20 cellular contexts compared by ENCODE assay signal in the genomic region with DNA sequence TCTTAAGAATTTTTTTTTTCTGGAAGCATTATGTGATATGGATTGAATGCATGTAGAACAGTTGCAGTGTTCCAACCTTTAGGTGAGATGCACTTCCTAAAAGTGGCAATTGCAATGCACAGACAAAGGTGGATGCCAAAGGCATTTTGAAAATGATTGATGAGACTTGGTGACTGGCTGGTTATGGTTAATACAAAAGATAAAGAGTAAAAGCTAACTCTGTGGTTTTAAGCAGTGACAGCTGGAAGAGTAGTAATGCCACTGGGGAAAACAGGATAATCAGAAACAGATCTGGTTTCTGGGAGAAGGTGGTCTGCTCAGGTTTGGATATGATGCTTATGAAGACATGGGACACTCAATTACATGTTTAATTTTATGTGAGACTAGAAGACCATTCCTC.
DNase-seq lines count a peak whose midpoint lies in the region; ATAC-seq and TF ChIP-seq lines count a peak whose summit lies in the region.
"Had no signal": no experiment of that assay in that cellular context is flagged by ENCODE, and none has a peak within 500 bp of the region (broad histone marks: within the 10 kb centered on the region; RNA-seq: fewer than 3 reads in every experiment).

No MANE protein-coding gene starts in this region.

- H3K27me3 Mint-ChIP-seq in activated T-helper 1 cell treated with anti-CD3 and anti-CD28 coated beads, Interleukin-12 subunit alpha, Interleukin-12 subunit beta, Interleukin-2, Interleukin-4 antibody, amounts not matched to agents 30 ng/mL and 10 ng/mL and 1 ng/mL, durations not matched to agents 14 hours and 24 hours and 36 hours (ENCODE audit: insufficient read depth): no peaks in the 10 kb centered on the region
- H3K27me3 Mint-ChIP-seq: B cell; CD4-positive, CD25-positive, alpha-beta regulatory T cell; CD8-positive, alpha-beta memory T cell had no signal

- intact Hi-C loops in activated T-helper 1 cell treated with anti-CD3 and anti-CD28 coated beads, Interleukin-12 subunit alpha, Interleukin-12 subunit beta, Interleukin-2, Interleukin-4 antibody, amounts not matched to agents 30 ng/mL and 10 ng/mL and 1 ng/mL, durations not matched to agents 14 hours and 24 hours and 36 hours (cut with micrococcal nuclease): no loop called here

- TF ChIP-seq CTCF in SK-N-SH (IDR thresholded peaks at IDR 0.05): no peak
- no peak for TF ChIP-seq CTCF in GM10266 (IDR thresholded peaks at IDR 0.05; ENCODE audit: control insufficient read depth, insufficient read depth, low read depth, missing control alignments)

- DNase-seq in DMS 273 (lab: John Stamatoyannopoulos, UW; ENCODE audit: unreplicated experiment): peak; percentile 17
- no peak for DNase-seq in DMS 273 treated with DMSO at 0.1 percent for 48 hours (lab: John Stamatoyannopoulos, UW)
- DNase-seq in SK-N-SH: peak; percentile 20
- peak; percentile 59 for DNase-seq in NCI-H82 treated with DMSO at 0.1 percent for 48 hours (lab: John Stamatoyannopoulos, UW; ENCODE audit: unreplicated experiment)
- DNase-seq in activated T-helper 1 cell treated with anti-CD3 and anti-CD28 coated beads, Interleukin-12 subunit alpha, Interleukin-12 subunit beta, Interleukin-2, Interleukin-4 antibody, amounts not matched to agents 30 ng/mL and 10 ng/mL and 1 ng/mL, durations not matched to agents 14 hours and 24 hours and 36 hours (ENCODE audit: low spot score): no peak
- DNase-seq in GM10266 (ENCODE audit: extremely low spot score): no peak
- no peak for DNase-seq in HK-2 (ENCODE audit: unreplicated experiment)
- DNase-seq: C1 segment of cervical spinal cord; CD4-positive, CD25-positive, alpha-beta regulatory T cell; CD8-positive, alpha-beta memory T cell; COR-L47; DMS153; DMS79; GDM1; HCEC 1CT had no signal

- H3K9me3 ChIP-seq in SK-N-SH: no peaks in the 10 kb centered on the region

- no peaks in the 10 kb centered on the region for H3K79me2 ChIP-seq in SK-N-SH (ENCODE audit: insufficient read depth)

- no peak overlapping the region for H3K27ac Mint-ChIP-seq in activated T-helper 1 cell treated with anti-CD3 and anti-CD28 coated beads, Interleukin-12 subunit alpha, Interleukin-12 subunit beta, Interleukin-2, Interleukin-4 antibody, amounts not matched to agents 30 ng/mL and 10 ng/mL and 1 ng/mL, durations not matched to agents 14 hours and 24 hours and 36 hours
- H3K27ac Mint-ChIP-seq: B cell; CD4-positive, CD25-positive, alpha-beta regulatory T cell; CD8-positive, alpha-beta memory T cell; GM23338 had no signal

- CTCF ChIA-PET in SK-N-SH (lab: Yijun Ruan, JAX): no interaction called here

- H3K27me3 ChIP-seq in SK-N-SH (ENCODE audit: insufficient read depth): no peaks in the 10 kb centered on the region

- peak in 1 of 2 experiments; percentile 59; a peak in 2 of 4 replicates for TF ChIP-seq EP300 in SK-N-SH (IDR thresholded peaks at IDR 0.05; ENCODE audit: borderline replicate concordance in 1 of 2, low read depth in 1 of 2, low read length in 1 of 2)

- no peak overlapping the region for H3K4me2 ChIP-seq in SK-N-SH
- H3K4me2 ChIP-seq: GM23338 had no signal

- H2AFZ ChIP-seq in SK-N-SH (ENCODE audit: low read depth): no peak overlapping the region
- H2AFZ ChIP-seq: GM23338 had no signal

- no peak overlapping the region for H3K27ac ChIP-seq in SK-N-SH (ENCODE audit: low read depth in 2 of 2, low read length in 1 of 2)
- H3K27ac ChIP-seq: 22Rv1, HL-60 had no signal

- no peak for ATAC-seq in SK-N-SH treated with all-trans-retinoic acid at 6 μM for 48 hours
- ATAC-seq: GM23338 had no signal

- TF ChIP-seq RAD21 in SK-N-SH (IDR thresholded peaks at IDR 0.05; ENCODE audit: low read length): no peak

- no peaks in the 10 kb centered on the region for H3K9me2 ChIP-seq in SK-N-SH

- H3K9me3 Mint-ChIP-seq in activated T-helper 1 cell treated with anti-CD3 and anti-CD28 coated beads, Interleukin-12 subunit alpha, Interleukin-12 subunit beta, Interleukin-2, Interleukin-4 antibody, amounts not matched to agents 30 ng/mL and 10 ng/mL and 1 ng/mL, durations not matched to agents 14 hours and 24 hours and 36 hours: no peaks in the 10 kb centered on the region
- H3K9me3 Mint-ChIP-seq: CD8-positive, alpha-beta memory T cell; GM23338 had no signal

- POLR2A ChIA-PET in SK-N-SH (lab: Yijun Ruan, JAX): no interaction called here

- H3K36me3 Mint-ChIP-seq in activated T-helper 1 cell treated with anti-CD3 and anti-CD28 coated beads, Interleukin-12 subunit alpha, Interleukin-12 subunit beta, Interleukin-2, Interleukin-4 antibody, amounts not matched to agents 30 ng/mL and 10 ng/mL and 1 ng/mL, durations not matched to agents 14 hours and 24 hours and 36 hours (ENCODE audit: low read depth): no peaks in the 10 kb centered on the region
- H3K36me3 Mint-ChIP-seq: CD4-positive, CD25-positive, alpha-beta regulatory T cell; CD8-positive, alpha-beta memory T cell had no signal

- no peak overlapping the region for H3K4me3 Mint-ChIP-seq in activated T-helper 1 cell treated with anti-CD3 and anti-CD28 coated beads, Interleukin-12 subunit alpha, Interleukin-12 subunit beta, Interleukin-2, Interleukin-4 antibody, amounts not matched to agents 30 ng/mL and 10 ng/mL and 1 ng/mL, durations not matched to agents 14 hours and 24 hours and 36 hours
- H3K4me3 Mint-ChIP-seq: B cell; CD4-positive, CD25-positive, alpha-beta regulatory T cell; CD8-positive, alpha-beta memory T cell; GM23338 had no signal

- H3F3A ChIP-seq in SK-N-SH (replicated peaks; ENCODE audit: insufficient read depth): no peaks in the 10 kb centered on the region

- H3K4me1 ChIP-seq in SK-N-SH (ENCODE audit: control insufficient read depth in 1 of 2, insufficient read depth in 2 of 2, low read depth in 1 of 2, low read length in 1 of 2): no peaks in the 10 kb centered on the region; a peak in 1 of 4 replicates

- H3K4me1 Mint-ChIP-seq in activated T-helper 1 cell treated with anti-CD3 and anti-CD28 coated beads, Interleukin-12 subunit alpha, Interleukin-12 subunit beta, Interleukin-2, Interleukin-4 antibody, amounts not matched to agents 30 ng/mL and 10 ng/mL and 1 ng/mL, durations not matched to agents 14 hours and 24 hours and 36 hours (ENCODE audit: low read depth): no peaks in the 10 kb centered on the region
- H3K4me1 Mint-ChIP-seq: CD8-positive, alpha-beta memory T cell; GM23338 had no signal

- no peak overlapping the region for H3K9ac ChIP-seq in SK-N-SH

- no peaks in the 10 kb centered on the region for H3K36me3 ChIP-seq in SK-N-SH (replicated peaks in 1 of 2; ENCODE audit: control insufficient read depth in 1 of 2, insufficient read depth in 2 of 2, low read length in 1 of 2)

- H4K20me1 ChIP-seq in SK-N-SH (ENCODE audit: insufficient read depth): no peaks in the 10 kb centered on the region

- H3K4me3 ChIP-seq in SK-N-SH (ENCODE audit: low read depth in 2 of 2, low read length in 1 of 2): no peak overlapping the region
- H3K4me3 ChIP-seq: GM23338 had no signal

TF ChIP-seq in SK-N-SH, 30 proteins besides CTCF, POLR2A, EP300 and RAD21:
- TF ChIP-seq, protein P1, sequence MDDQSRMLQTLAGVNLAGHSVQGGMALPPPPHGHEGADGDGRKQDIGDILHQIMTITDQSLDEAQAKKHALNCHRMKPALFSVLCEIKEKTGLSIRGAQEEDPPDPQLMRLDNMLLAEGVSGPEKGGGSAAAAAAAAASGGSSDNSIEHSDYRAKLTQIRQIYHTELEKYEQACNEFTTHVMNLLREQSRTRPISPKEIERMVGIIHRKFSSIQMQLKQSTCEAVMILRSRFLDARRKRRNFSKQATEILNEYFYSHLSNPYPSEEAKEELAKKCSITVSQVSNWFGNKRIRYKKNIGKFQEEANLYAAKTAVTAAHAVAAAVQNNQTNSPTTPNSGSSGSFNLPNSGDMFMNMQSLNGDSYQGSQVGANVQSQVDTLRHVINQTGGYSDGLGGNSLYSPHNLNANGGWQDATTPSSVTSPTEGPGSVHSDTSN (IDR thresholded peaks at IDR 0.05): peak; percentile 54; the same call in 1 of the 2 replicates
- TF ChIP-seq ELF1 (IDR thresholded peaks at IDR 0.05) (no peak), TCF12 (IDR thresholded peaks at IDR 0.05) (peak; percentile 52; the same call in 1 of the 2 replicates), SMC3 (IDR thresholded peaks at IDR 0.05; ENCODE audit: low read depth, low read length) (no peak)

TF ChIP-seq in SK-N-SH treated with all-trans-retinoic acid at 6 μM for 48 hours, 23 proteins besides CTCF, POLR2A, EP300 and RAD21:
- TF ChIP-seq ZFP30 (CRISPR knock-in tag; IDR thresholded peaks at IDR 0.05) (no peak), ZNF565 (CRISPR knock-in tag; conservative IDR thresholded peaks at IDR 0.05; ENCODE audit: low read depth) (no peak), GLIS3 (CRISPR knock-in tag; IDR thresholded peaks at IDR 0.05) (no peak), RARB (CRISPR knock-in tag; IDR thresholded peaks at IDR 0.05) (no peak), OSR1 (CRISPR knock-in tag; IDR thresholded peaks at IDR 0.05) (no peak), ZNF70 (CRISPR knock-in tag; IDR thresholded peaks at IDR 0.05) (no peak), BACH2 (CRISPR knock-in tag; IDR thresholded peaks at IDR 0.05; ENCODE audit: borderline replicate concordance) (no peak)
- TF ChIP-seq, protein P2, sequence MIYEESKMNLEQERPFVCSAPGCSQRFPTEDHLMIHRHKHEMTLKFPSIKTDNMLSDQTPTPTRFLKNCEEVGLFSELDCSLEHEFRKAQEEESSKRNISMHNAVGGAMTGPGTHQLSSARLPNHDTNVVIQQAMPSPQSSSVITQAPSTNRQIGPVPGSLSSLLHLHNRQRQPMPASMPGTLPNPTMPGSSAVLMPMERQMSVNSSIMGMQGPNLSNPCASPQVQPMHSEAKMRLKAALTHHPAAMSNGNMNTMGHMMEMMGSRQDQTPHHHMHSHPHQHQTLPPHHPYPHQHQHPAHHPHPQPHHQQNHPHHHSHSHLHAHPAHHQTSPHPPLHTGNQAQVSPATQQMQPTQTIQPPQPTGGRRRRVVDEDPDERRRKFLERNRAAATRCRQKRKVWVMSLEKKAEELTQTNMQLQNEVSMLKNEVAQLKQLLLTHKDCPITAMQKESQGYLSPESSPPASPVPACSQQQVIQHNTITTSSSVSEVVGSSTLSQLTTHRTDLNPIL (CRISPR knock-in tag; IDR thresholded peaks at IDR 0.05; ENCODE audit: low read depth): no peak

Comparison
In these comparisons a context has a peak if more than half of its experiments do, and no peak if none do; other contexts are left out.
1. DNase-seq: peak in DMS 273 (single experiment), SK-N-SH (single experiment) and NCI-H82 treated with DMSO at 0.1 percent for 48 hours (single experiment); none in DMS 273 treated with DMSO at 0.1 percent for 48 hours (single experiment), activated T-helper 1 cell treated with anti-CD3 and anti-CD28 coated beads, Interleukin-12 subunit alpha, Interleukin-12 subunit beta, Interleukin-2, Interleukin-4 antibody, amounts not matched to agents 30 ng/mL and 10 ng/mL and 1 ng/mL, durations not matched to agents 14 hours and 24 hours and 36 hours (single experiment), GM10266 (single experiment) and HK-2 (single experiment).